1 cellular context compared by ENCODE assay signal in genomic region chr17:39461911-39462641, GRCh38.
TF ChIP-seq lines count a peak whose summit lies in the region.

No MANE protein-coding gene starts in this region.

TF ChIP-seq in HepG2, 621 proteins besides CTCF, POLR2A, EP300 and RAD21 (continued from another document):
- 0 out of 2 replicates have a peak, but pooled peaks have one; percentile 54 for TF ChIP-seq ZNF318 (CRISPR knock-in tag; IDR thresholded peaks at IDR 0.05)
- no peak for TF ChIP-seq FOXA1 (IDR thresholded peaks at IDR 0.05)
- TF ChIP-seq FOXA1 (CRISPR knock-in tag; IDR thresholded peaks at IDR 0.05) = no peak
- TF ChIP-seq TEF (CRISPR knock-in tag; IDR thresholded peaks at IDR 0.05) = no peak
- 0 out of 2 replicates have a peak, but pooled peaks have one; percentile 25 for TF ChIP-seq BCL3 (CRISPR knock-in tag; IDR thresholded peaks at IDR 0.05)
- no peak for TF ChIP-seq ZNF501 (CRISPR knock-in tag; IDR thresholded peaks at IDR 0.05)
- TF ChIP-seq EZH2 (conservative IDR thresholded peaks at IDR 0.05; ENCODE audit: low read depth, low read length) = no peak
- no peak for TF ChIP-seq ZNF24 (IDR thresholded peaks at IDR 0.05)
